In genomic region chr18:54805571-54806334, GRCh38 we compare ENCODE assay signal across 11 cellular contexts. TPM values are rescaled to one million over a fixed set of nuclear protein-coding genes. Genes with fewer than 3 reads are reported as not detected.
DNase-seq lines count a peak whose midpoint lies in the region; ATAC-seq lines count a peak whose summit lies in the region.
"Had no signal": no experiment of that assay in that cellular context is flagged by ENCODE, and none has a peak within 500 bp of the region (broad histone marks: within the 10 kb centered on the region; RNA-seq: fewer than 3 reads in every experiment).

No MANE protein-coding gene starts in this region.

- ATAC-seq in GM18498 (IDR thresholded peaks at IDR 0.05; ENCODE audit: unreplicated experiment): no peak

- DNase-seq in SKM-1 treated with dmso at 0.1 percent for 144 hours (lab: John Stamatoyannopoulos, UW; ENCODE audit: unreplicated experiment): peak; percentile 16
- DNase-seq in SKM-1 (lab: John Stamatoyannopoulos, UW; ENCODE audit: unreplicated experiment): no peak
- peak; percentile 55 for DNase-seq in OCI-M2 (lab: John Stamatoyannopoulos, UW; ENCODE audit: unreplicated experiment)
- DNase-seq in epithelial cell of prostate (ENCODE audit: low read depth, low spot score): no peak
- peak; percentile 38 for DNase-seq in renal cortical epithelial cell (ENCODE audit: low read depth)
- DNase-seq in NCI-H1105 (lab: John Stamatoyannopoulos, UW): no peak
- no peak for DNase-seq in NCI-H1694 (lab: John Stamatoyannopoulos, UW)
- DNase-seq: 8988T; NK-92 treated with Interleukin-12 subunit alpha and Interleukin-12 subunit beta, amount 100 ng/mL, for 24 hours; stomach had no signal

- H3K27ac ChIP-seq in epithelial cell of prostate: peak overlapping the region; percentile 46
- H3K27ac ChIP-seq: stomach had no signal

RNA-seq across cellular contexts. Expression of gene RAB27B, which starts 22.5 kb away (rescaled TPM):
- 3.3 and 4.0 TPM in 2 replicates for total RNA-seq in renal cortical epithelial cell

Comparison
In these comparisons a context has a peak if more than half of its experiments do, and no peak if none do; other contexts are left out.
1. DNase-seq: peak in SKM-1 treated with dmso at 0.1 percent for 144 hours (single experiment), OCI-M2 (single experiment) and renal cortical epithelial cell (single experiment); none in SKM-1 (single experiment), epithelial cell of prostate (single experiment), NCI-H1105 (single experiment) and NCI-H1694 (single experiment).